7 cellular contexts compared by ENCODE assay signal in the genomic region with DNA sequence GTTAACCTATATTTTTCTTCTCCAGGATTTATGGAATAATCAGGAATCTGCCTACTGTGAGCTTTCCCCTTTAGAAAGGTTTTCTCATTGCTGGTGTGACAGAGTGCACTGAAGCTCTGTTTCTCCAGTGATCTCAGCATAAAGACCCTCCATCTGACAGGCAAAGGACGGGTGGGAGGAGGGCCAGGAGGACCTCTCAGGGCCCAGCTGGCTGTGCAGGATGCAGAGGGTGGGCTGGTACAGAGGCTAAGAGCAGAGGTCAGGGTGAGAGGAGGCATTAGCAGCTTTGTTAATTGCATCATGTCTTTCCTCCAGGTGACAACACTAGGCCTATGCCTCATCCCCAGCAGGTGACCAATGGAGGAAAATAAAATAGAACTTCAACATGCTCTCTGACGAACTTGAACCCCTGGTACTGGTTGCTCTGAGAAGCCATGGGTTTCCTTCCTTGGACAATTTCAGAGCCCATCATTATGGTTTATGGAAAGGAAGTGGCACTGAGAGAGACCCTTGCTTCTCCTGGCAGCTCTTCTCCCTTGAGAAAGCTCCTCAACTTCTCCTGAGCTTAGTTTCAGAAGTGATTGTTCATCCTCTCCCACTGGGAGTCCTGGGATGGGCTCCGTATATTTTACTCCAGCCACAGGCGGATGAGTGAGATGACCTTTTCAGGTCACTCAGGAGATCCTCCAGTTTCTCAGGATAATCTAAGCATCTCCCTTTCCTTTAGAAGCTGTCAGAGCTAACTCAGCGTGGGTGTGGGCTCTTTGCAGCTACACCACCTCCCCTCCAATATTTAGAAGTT. TPM values are rescaled to one million over a fixed set of nuclear protein-coding genes. Genes with fewer than 3 reads are reported as not detected.
DNase-seq lines count a peak whose midpoint lies in the region; TF ChIP-seq lines count a peak whose summit lies in the region.

No MANE protein-coding gene starts in this region.

- H3K4me1 ChIP-seq in HEK293 (ENCODE audit: control insufficient read depth, insufficient read depth, low read length) = peaks cover 15% of the 10 kb centered on the region

- H3K27ac ChIP-seq in HEK293 (ENCODE audit: extremely low read depth, low read depth, low read length) = peak overlapping the region; percentile 69; the same call in 1 of the 2 replicates
- no peak overlapping the region; the same call in 1 of the 2 replicates for H3K27ac ChIP-seq in WERI-Rb-1
- peak overlapping the region in 20 of 21 experiments; percentile 91 to 100 (median 98) for H3K27ac ChIP-seq in skin epidermis

- DNase-seq in WERI-Rb-1 (no peak), foreskin fibroblast (peak; percentile 30 to 55), SHP77 treated with DMSO at 0.1 percent for 48 hours (lab: John Stamatoyannopoulos, UW) (no peak), H4 (ENCODE audit: low spot score) (no peak), GF-D8 (lab: John Stamatoyannopoulos, UW) (no peak)

- no peaks in the 10 kb centered on the region for H3K27me3 ChIP-seq in WERI-Rb-1 (ENCODE audit: insufficient read depth, low read depth, severe bottlenecking)

- H3K4me3 ChIP-seq in HEK293 (ENCODE audit: low read depth, low read length) (no peak overlapping the region), WERI-Rb-1 (ENCODE audit: low read depth, low read length) (peak overlapping the region; percentile 62; the same call in 1 of the 2 replicates), foreskin fibroblast (ENCODE audit: low read depth in 1 of 2, low read length in 2 of 2) (peak overlapping the region; percentile 41 to 51), skin epidermis (peak overlapping the region in 3 of 7 experiments; percentile 45 to 58 (median 49))

- H3K9me3 ChIP-seq in HEK293 (ENCODE audit: control insufficient read depth, insufficient read depth, low read depth, low read length) (no peaks in the 10 kb centered on the region), WERI-Rb-1 (ENCODE audit: severe bottlenecking) (no peaks in the 10 kb centered on the region)

- CTCF ChIA-PET in HEK293 (lab: Yijun Ruan, JAX) = interaction anchor here (0.6 to 3.3 kb wide), 16 partner anchors 8 to 1255 kb away, joined by 3 to 36 read pairs (median 4); a partner anchor contains a TSS

- no peak for TF ChIP-seq CTCF in HEK293 (tag by site-specific recombination; IDR thresholded peaks at IDR 0.05)
- no peak for TF ChIP-seq CTCF in WERI-Rb-1 (IDR thresholded peaks at IDR 0.05; ENCODE audit: low read depth, low read length)
- no peak for TF ChIP-seq CTCF in foreskin fibroblast (IDR thresholded peaks at IDR 0.05; ENCODE audit: low read depth, low read length)

- H3K36me3 ChIP-seq in HEK293 (ENCODE audit: control insufficient read depth in 2 of 2, insufficient read depth in 1 of 2, low read length in 2 of 2) = no peaks in the 10 kb centered on the region
- H3K36me3 ChIP-seq in WERI-Rb-1 = no peaks in the 10 kb centered on the region

- POLR2A ChIA-PET in HEK293 (lab: Yijun Ruan, JAX) = interaction anchor here (0.5 to 5.0 kb wide), 11 partner anchors 7 to 182 kb away, joined by 3 to 61 read pairs (median 7); a partner anchor contains a TSS

TF ChIP-seq in HEK293, 187 proteins besides CTCF, POLR2A, EP300 and RAD21:
- TF ChIP-seq, protein P1, sequence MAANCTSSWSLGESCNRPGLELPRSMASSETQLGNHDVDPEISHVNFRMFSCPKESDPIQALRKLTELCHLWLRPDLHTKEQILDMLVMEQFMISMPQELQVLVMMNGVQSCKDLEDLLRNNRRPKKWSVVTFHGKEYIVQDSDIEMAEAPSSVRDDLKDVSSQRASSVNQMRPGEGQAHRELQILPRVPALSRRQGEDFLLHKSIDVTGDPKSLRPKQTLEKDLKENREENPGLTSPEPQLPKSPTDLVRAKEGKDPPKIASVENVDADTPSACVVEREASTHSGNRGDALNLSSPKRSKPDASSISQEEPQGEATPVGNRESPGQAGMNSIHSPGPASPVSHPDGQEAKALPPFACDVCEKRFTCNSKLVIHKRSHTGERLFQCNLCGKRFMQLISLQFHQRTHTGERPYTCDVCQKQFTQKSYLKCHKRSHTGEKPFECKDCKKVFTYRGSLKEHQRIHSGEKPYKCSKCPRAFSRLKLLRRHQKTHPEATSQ (tag by site-specific recombination; IDR thresholded peaks at IDR 0.05) = no peak
- TF ChIP-seq PRDM1 (tag by site-specific recombination; IDR thresholded peaks at IDR 0.05) = peak; percentile 52; the same call in 1 of the 2 replicates
- TF ChIP-seq ZNF2 (tag by site-specific recombination; IDR thresholded peaks at IDR 0.05) = 0 out of 2 replicates have a peak, but pooled peaks have one; percentile 14
- TF ChIP-seq ZNF394 (tag by site-specific recombination; IDR thresholded peaks at IDR 0.05; ENCODE audit: borderline replicate concordance) = 0 out of 2 replicates have a peak, but pooled peaks have one; percentile 25
- no peak for TF ChIP-seq ZNF555 (tag by site-specific recombination; conservative IDR thresholded peaks at IDR 0.05)

RNA-seq across cellular contexts. Expression of a gene that starts 45.8 kb away (rescaled TPM):
- 28.7 and 30.0 TPM in 2 replicates for total RNA-seq in H4 (2014; rRNA removed; shearing (Covaris generic))

RNA-seq across cellular contexts. Expression of a gene that starts 49.0 kb away (rescaled TPM):
- 36.1 and 44.8 TPM in 2 replicates for total RNA-seq in H4 (2014; rRNA removed; shearing (Covaris generic))

Comparison
In these comparisons a context has a peak if more than half of its experiments do, and no peak if none do; other contexts are left out.
1. DNase-seq: peak in foreskin fibroblast (2 of 2); none in WERI-Rb-1 (single experiment), SHP77 treated with DMSO at 0.1 percent for 48 hours (single experiment), H4 (single experiment) and GF-D8 (single experiment).